ENCODE assay signal across 23 cellular contexts in genomic region chr1:207462535-207462934, GRCh38. TPM values are rescaled to one million over a fixed set of nuclear protein-coding genes. Genes with fewer than 3 reads are reported as not detected.
"Had no signal": no experiment of that assay in that cellular context is flagged by ENCODE, and none has a peak within 500 bp of the region (broad histone marks: within the 10 kb centered on the region; RNA-seq: fewer than 3 reads in every experiment).

No MANE protein-coding gene starts in this region.

- H3K9me3 Mint-ChIP-seq: natural killer cell, neural crest cell had no signal

- H3K36me3 ChIP-seq: heart left ventricle, ovary, right atrium auricular region, sigmoid colon, tibial artery, upper lobe of right lung, vagina had no signal

- DNase-seq: effector memory CD4-positive, alpha-beta T cell; heart left ventricle; hippocampal formation; left colon; left ventricle myocardium superior; mesendoderm; natural killer cell; ovary; sigmoid colon; stimulated activated CD4-positive, alpha-beta T cell treated with anti-CD3 and anti-CD28 coated beads, Interleukin-2, amount 100 ng/mL, for 24 hours; stimulated activated CD4-positive, alpha-beta T cell treated with anti-CD3 and anti-CD28 coated beads, Interleukin-4, amount 100 ng/mL, for 4 hours; stimulated activated naive CD4-positive, alpha-beta T cell treated with Interleukin-2 at 50 U/mL for 16 hours; tibial artery; upper lobe of right lung had no signal

- H3K4me3 ChIP-seq: heart left ventricle, lung, ovary, right atrium auricular region, sigmoid colon, skin epidermis, tibial artery, upper lobe of right lung, vagina had no signal

- H3K36me3 Mint-ChIP-seq: natural killer cell had no signal

- H3K4me1 Mint-ChIP-seq: natural killer cell, neural crest cell had no signal

- H3K4me1 ChIP-seq: heart left ventricle, right atrium auricular region, sigmoid colon, tibial artery, upper lobe of right lung, vagina had no signal

- H3K27ac Mint-ChIP-seq: natural killer cell had no signal

- H3K9me3 ChIP-seq: heart left ventricle, ovary, right atrium auricular region, sigmoid colon, tibial artery, upper lobe of right lung, vagina had no signal

- H3K27ac ChIP-seq: heart left ventricle, ovary, right atrium auricular region, sigmoid colon, skin epidermis, tibial artery, upper lobe of right lung, vagina had no signal

- H3K4me3 Mint-ChIP-seq: natural killer cell, neural crest cell had no signal

- ATAC-seq: esophagus mucosa, heart left ventricle, left colon, left ventricle myocardium superior, natural killer cell, upper lobe of right lung had no signal

- H3K27me3 ChIP-seq: ovary, right atrium auricular region, sigmoid colon, tibial artery, vagina had no signal

RNA-seq across cellular contexts. Expression of gene CR2, which starts 8.4 kb away (rescaled TPM):
- total RNA-seq: fibroblast of lung, frontal cortex, glomerular endothelial cell, left ventricle myocardium superior, neural crest cell, right atrium auricular region, sigmoid colon, vagina had no signal

RNA-seq across cellular contexts. Expression of gene CR1, which starts 33.4 kb away (rescaled TPM):
- total RNA-seq: fibroblast of lung, glomerular endothelial cell, neural crest cell had no signal
